ENCODE assay signal across 24 cellular contexts in the genomic region with DNA sequence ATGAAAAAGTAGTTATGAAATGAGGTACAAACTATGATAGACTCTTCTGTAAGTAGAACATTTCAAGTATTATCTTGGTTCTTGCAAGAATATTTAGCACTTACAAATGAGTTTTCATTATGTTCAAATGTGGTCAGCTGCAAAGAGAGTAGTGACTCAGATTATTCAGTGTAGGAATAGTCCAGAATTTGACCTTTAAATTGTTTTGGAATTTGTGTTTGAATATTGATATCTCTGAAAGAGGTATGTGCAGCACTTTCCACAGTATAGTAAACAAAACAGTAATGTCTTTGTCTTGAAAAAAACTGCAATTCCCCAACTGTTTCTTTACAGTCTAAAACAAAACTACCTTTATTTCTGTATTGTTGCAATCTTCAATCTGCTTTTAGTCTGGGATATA. TPM values are rescaled to one million over a fixed set of nuclear protein-coding genes. Genes with fewer than 3 reads are reported as not detected.
DNase-seq lines count a peak whose midpoint lies in the region; ATAC-seq, FAIRE-seq and TF ChIP-seq lines count a peak whose summit lies in the region.
"Had no signal": no experiment of that assay in that cellular context is flagged by ENCODE, and none has a peak within 500 bp of the region (broad histone marks: within the 10 kb centered on the region; RNA-seq: fewer than 3 reads in every experiment).

No MANE protein-coding gene starts in this region.

- no peak for TF ChIP-seq POLR2A in K562 (conservative IDR thresholded peaks at IDR 0.05)

- TF ChIP-seq EP300 in K562 (IDR thresholded peaks at IDR 0.05; ENCODE audit: low read length): no peak

- no peak overlapping the region for H2BK12ac ChIP-seq in mesenchymal stem cell (ENCODE audit: low read length in 2 of 2)

- no peak for ATAC-seq in K562
- ATAC-seq in left ventricle myocardium superior: no peak
- ATAC-seq: pancreas; stimulated activated memory B cell treated with anti-CD40 and anti-IgM and Interleukin-4, amounts not matched to agents 10 μg/mL and 1 μg/mL and 100 μg/mL, for 72 hours; T-helper 17 cell had no signal

- H3K4me1 ChIP-seq in K562 (replicated peaks in 1 of 2; ENCODE audit: control insufficient read depth in 2 of 2, insufficient read depth in 2 of 2, low read length in 2 of 2): no peaks in the 10 kb centered on the region
- no peaks in the 10 kb centered on the region for H3K4me1 ChIP-seq in mesenchymal stem cell (ENCODE audit: control insufficient read depth, insufficient read depth, low read depth, low read length)
- H3K4me1 ChIP-seq: right atrium auricular region, suprapubic skin had no signal

- no peaks in the 10 kb centered on the region for H3K9me3 ChIP-seq in K562 (replicated peaks; ENCODE audit: control insufficient read depth, insufficient read depth, low read depth, low read length)
- no peaks in the 10 kb centered on the region for H3K9me3 ChIP-seq in mesenchymal stem cell (ENCODE audit: control insufficient read depth, low read length)
- H3K9me3 ChIP-seq: pancreas, right atrium auricular region, SK-N-SH, suprapubic skin had no signal

- CTCF ChIA-PET in K562 (lab: Yijun Ruan, JAX; ENCODE audit: low intra/inter-chr PET ratio): no interaction called here

- H3K23ac ChIP-seq in mesenchymal stem cell (ENCODE audit: low read length in 2 of 2): no peak overlapping the region

- in situ Hi-C loops in K562 (cut with MboI): no loop called here

- POLR2A ChIA-PET in K562 (lab: Yijun Ruan, JAX): interaction anchor here (0.6 to 0.9 kb wide), 2 partner anchors 29 to 81 kb away, joined by 3 read pairs; no protein-coding TSS in a partner anchor

- no peaks in the 10 kb centered on the region for H3K9me1 ChIP-seq in K562 (ENCODE audit: control insufficient read depth, insufficient read depth, low read length)

- no peak overlapping the region for H4K8ac ChIP-seq in mesenchymal stem cell (ENCODE audit: low read length)

- BruUV-seq in K562 (replicated peaks; lab: Mats Ljungman, UMichigan): no TSS peak

- peaks cover 15% of the 10 kb centered on the region for H3K79me1 ChIP-seq in mesenchymal stem cell (replicated peaks; ENCODE audit: low read length, poor library complexity, severe bottlenecking)

- peak; percentile 21 for FAIRE-seq in D721Med (lab: Jason Lieb, UNC)
- no peak for FAIRE-seq in K562 (lab: Jason Lieb, UNC)

- H3K27me3 ChIP-seq in K562 (ENCODE audit: control insufficient read depth in 2 of 2, insufficient read depth in 2 of 2, low read length in 2 of 2): no peaks in the 10 kb centered on the region
- H3K27me3 ChIP-seq in mesenchymal stem cell (ENCODE audit: control insufficient read depth in 1 of 2, insufficient read depth in 1 of 2, low read length in 2 of 2): no peaks in the 10 kb centered on the region
- H3K27me3 ChIP-seq: hepatocyte, pancreas, right atrium auricular region, suprapubic skin had no signal

- H2AK5ac ChIP-seq in mesenchymal stem cell (ENCODE audit: low read length, severe bottlenecking): no peak overlapping the region

- H3K4me3 ChIP-seq in K562: no peak overlapping the region
- H3K4me3 ChIP-seq in mesenchymal stem cell (ENCODE audit: insufficient read depth in 1 of 2, low read depth in 1 of 2, low read length in 2 of 2): no peak overlapping the region
- H3K4me3 ChIP-seq: hepatocyte, pancreas, right atrium auricular region, suprapubic skin had no signal

- TF ChIP-seq CTCF in D721Med (IDR thresholded peaks at IDR 0.05; ENCODE audit: insufficient read depth, missing control alignments): no peak
- TF ChIP-seq CTCF in K562 (IDR thresholded peaks at IDR 0.05 in 2 of 3, conservative IDR thresholded peaks at IDR 0.05 in 1 of 3; ENCODE audit: insufficient read depth in 2 of 3, low read depth in 1 of 3, low read length in 3 of 3): no peak

- H3K27ac ChIP-seq in K562 (ENCODE audit: extremely low read depth, low read depth, low read length): no peak overlapping the region
- H3K27ac ChIP-seq in mesenchymal stem cell (ENCODE audit: low read length, poor library complexity, severe bottlenecking): no peak overlapping the region
- H3K27ac ChIP-seq: hepatocyte, pancreas, right atrium auricular region, suprapubic skin had no signal

- no peak overlapping the region for H2BK5ac ChIP-seq in mesenchymal stem cell (ENCODE audit: low read depth, low read length, poor library complexity, severe bottlenecking)

- no peak overlapping the region for H2BK120ac ChIP-seq in mesenchymal stem cell (ENCODE audit: low read depth, low read length)

- H3K4me2 ChIP-seq in K562 (ENCODE audit: insufficient read depth, low read length) (no peak overlapping the region), mesenchymal stem cell (ENCODE audit: low read length, poor library complexity, severe bottlenecking) (no peak overlapping the region)
- H3K4me2 ChIP-seq: hepatocyte, SK-N-SH had no signal

- intact Hi-C loops in K562 (cut with micrococcal nuclease) (no loop called here), left ventricle myocardium superior (cut with micrococcal nuclease) (no loop called here)

- H4K20me1 ChIP-seq in K562 (replicated peaks; ENCODE audit: control insufficient read depth, insufficient read depth, low read length): no peaks in the 10 kb centered on the region

- peaks cover 4% of the 10 kb centered on the region; the same call in 2 of the 3 replicates for H3K36me3 ChIP-seq in K562 (ENCODE audit: control insufficient read depth, insufficient read depth, low read length)
- peaks cover 0 to 9% of the 10 kb centered on the region in 2 experiments for H3K36me3 ChIP-seq in mesenchymal stem cell (ENCODE audit: control insufficient read depth in 1 of 2, insufficient read depth in 2 of 2, low read depth in 1 of 2, low read length in 2 of 2)
- H3K36me3 ChIP-seq: pancreas, right atrium auricular region, suprapubic skin had no signal

- H3K79me2 ChIP-seq in K562 (ENCODE audit: control insufficient read depth, insufficient read depth, low read length): no peaks in the 10 kb centered on the region
- H3K79me2 ChIP-seq: hepatocyte had no signal

- no peak overlapping the region for H3K14ac ChIP-seq in mesenchymal stem cell (ENCODE audit: low read length in 2 of 2)

- no peak overlapping the region for H4K91ac ChIP-seq in mesenchymal stem cell (ENCODE audit: low read length)

- H3K9ac ChIP-seq in K562 (ENCODE audit: insufficient read depth in 1 of 2, low read depth in 2 of 2, low read length in 2 of 2) (no peak overlapping the region), mesenchymal stem cell (ENCODE audit: low read length) (no peak overlapping the region)
- H3K9ac ChIP-seq: SK-N-SH had no signal

- no peak overlapping the region for H3K18ac ChIP-seq in mesenchymal stem cell (ENCODE audit: low read depth in 1 of 2, low read length in 2 of 2)

- no peak overlapping the region for H2AFZ ChIP-seq in K562 (ENCODE audit: low read depth, low read length)
- no peak overlapping the region for H2AFZ ChIP-seq in mesenchymal stem cell (ENCODE audit: low read depth, low read length)
- H2AFZ ChIP-seq: hepatocyte had no signal

- DNase-seq in D721Med (ENCODE audit: insufficient read length, low spot score) (no peak), LHCN-M2 (ENCODE audit: low read depth) (peak; percentile 36), K562 (ENCODE audit: extremely low read depth in 1 of 4, low spot score in 3 of 4) (no peak), mesenchymal stem cell (peak; percentile 18), left ventricle myocardium superior (no peak), NCI-H69 (lab: John Stamatoyannopoulos, UW) (no peak), NCI-H128 (lab: John Stamatoyannopoulos, UW; ENCODE audit: unreplicated experiment) (no peak)
- DNase-seq: ACHN; activated CD4-positive, alpha-beta T cell treated with anti-CD3 and anti-CD28 coated beads for 4 hours; activated naive CD4-positive, alpha-beta T cell treated with anti-CD3 and anti-CD28 coated beads, Interleukin-2, amount 10 ng/mL, durations not matched to agents 7 days and 5 days; central memory CD4-positive, alpha-beta T cell; dermis blood vessel endothelial cell; KG1; NCI-H2029; NCI-H345; NCI-H774; pancreas; SK-N-SH; stimulated activated CD4-positive, alpha-beta T cell treated with anti-CD3 and anti-CD28 coated beads, Interleukin-4, amount 100 ng/mL, for 1 hour; T-helper 17 cell had no signal

- H3K4ac ChIP-seq in mesenchymal stem cell (ENCODE audit: low read depth in 1 of 2, low read length in 2 of 2): no peak overlapping the region

- H2BK15ac ChIP-seq in mesenchymal stem cell (ENCODE audit: low read depth, poor library complexity, severe bottlenecking): no peak overlapping the region

- no peak for TF ChIP-seq RAD21 in K562 (CRISPR knock-in tag; conservative IDR thresholded peaks at IDR 0.05 in 1 of 2, IDR thresholded peaks at IDR 0.05 in 1 of 2)

TF ChIP-seq in K562, 482 proteins besides CTCF, POLR2A, EP300 and RAD21 (continues in another document):
- TF ChIP-seq SRF (CRISPR knock-in tag; IDR thresholded peaks at IDR 0.05) (no peak), MCM2 (IDR thresholded peaks at IDR 0.05; ENCODE audit: low read depth) (no peak)
- TF ChIP-seq, protein P1, sequence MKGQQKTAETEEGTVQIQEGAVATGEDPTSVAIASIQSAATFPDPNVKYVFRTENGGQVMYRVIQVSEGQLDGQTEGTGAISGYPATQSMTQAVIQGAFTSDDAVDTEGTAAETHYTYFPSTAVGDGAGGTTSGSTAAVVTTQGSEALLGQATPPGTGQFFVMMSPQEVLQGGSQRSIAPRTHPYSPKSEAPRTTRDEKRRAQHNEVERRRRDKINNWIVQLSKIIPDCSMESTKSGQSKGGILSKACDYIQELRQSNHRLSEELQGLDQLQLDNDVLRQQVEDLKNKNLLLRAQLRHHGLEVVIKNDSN (CRISPR knock-in tag; IDR thresholded peaks at IDR 0.05): no peak

RNA-seq across cellular contexts. Expression of a gene that starts 56.1 kb away (rescaled TPM):
- total RNA-seq in LHCN-M2 (2014; rRNA removed) (22.4 and 26.5 TPM in 2 replicates), K562 (2014; rRNA removed) (30.6 and 36.2 TPM in 2 replicates), K562 (2014; rRNA removed; fragmentation: Illumina TruSeq; extraction: Trizol) (46.6 and 53.7 TPM in 2 replicates), K562 (2015; rRNA removed; fragmentation: Illumina TruSeq; extraction: Trizol) (37.6 and 40.3 TPM in 2 replicates), K562 (2021) (43.1 and 46.8 TPM in 2 replicates), left ventricle myocardium superior (21.5 TPM)
- polyA plus RNA-seq in LHCN-M2 (2012): 23.7 TPM
- 62.3 and 110 TPM in 2 replicates for total RNA-seq in K562 (2011; cell fraction: chromatin; rRNA removed; ENCODE audit: low replicate concordance)
- total RNA-seq in K562 (2011; cell fraction: nucleolus; rRNA removed): 49.2 and 54.7 TPM in 2 replicates
- total RNA-seq in K562 (2011; cell fraction: nucleoplasm; rRNA removed): 38.7 and 42.2 TPM in 2 replicates
- polyA plus RNA-seq in K562 (2011; rRNA removed) (28.6 and 42.0 TPM in 2 replicates), K562 (2014; fragmentation: Illumina TruSeq; extraction: Trizol) (34.0 and 38.8 TPM in 2 replicates), K562 (2014; fragmentation: Nextera tagmentation; extraction: Ambion mirVana) (10 to 100 TPM; 16.8 to 27.8 TPM), K562 (2014; rRNA removed) (29.9 and 42.5 TPM in 2 replicates)
- 14.3 and 18.1 TPM in 2 replicates for polyA plus RNA-seq in K562 (2011; cell fraction: cytosol; rRNA removed)
- 22.7 and 25.7 TPM in 2 replicates for polyA plus RNA-seq in K562 (2011; cell fraction: nucleus; rRNA removed)
- polyA plus RNA-seq in K562 (2012): 34.5 and 42.5 TPM in 2 replicates
- 86.2 and 93.4 TPM in 2 replicates for polyA minus RNA-seq in K562 (2011; rRNA and poly(A)+ RNA removed)
- polyA minus RNA-seq in K562 (2011; cell fraction: cytosol; rRNA and poly(A)+ RNA removed): 23.3 and 26.0 TPM in 2 replicates
- polyA minus RNA-seq in K562 (2011; cell fraction: nucleus; rRNA and poly(A)+ RNA removed): 43.9 and 59.9 TPM in 2 replicates
- 24.4 TPM for polyA plus RNA-seq in mesenchymal stem cell (2013, experiment 1 of 2)
- 24.6 TPM for polyA plus RNA-seq in mesenchymal stem cell (2013, experiment 2 of 2)

Comparison
In these comparisons a context has a peak if more than half of its experiments do, and no peak if none do; other contexts are left out.
1. DNase-seq: peak in LHCN-M2 (single experiment) and mesenchymal stem cell (single experiment); none in D721Med (single experiment), K562 (0 of 4), left ventricle myocardium superior (single experiment), NCI-H69 (single experiment) and NCI-H128 (single experiment).